25 cellular contexts compared by ENCODE assay signal in genomic region chr10:114643158-114643557, GRCh38.
"Had no signal": no experiment of that assay in that cellular context is flagged by ENCODE, and none has a peak within 500 bp of the region (broad histone marks: within the 10 kb centered on the region; RNA-seq: fewer than 3 reads in every experiment).

No MANE protein-coding gene starts in this region.

- ATAC-seq: K562, PC-3, Right ventricle myocardium inferior, SK-N-SH treated with all-trans-retinoic acid at 6 μM for 48 hours had no signal

- H3K4me1 ChIP-seq: Peyer's patch had no signal

- H3K27me3 ChIP-seq: Peyer's patch, SJCRH30 had no signal

- DNase-seq: Kasumi-1; NCI-H1092; NCI-H1105 treated with DMSO at 0.1 percent for 48 hours; NCI-H1417 treated with DMSO at 0.1 percent for 48 hours; NCI-H146; NCI-H1694 treated with DMSO at 0.1 percent for 48 hours; NCI-H1930; NCI-H2081; NCI-H2107; NCI-H2227 treated with DMSO at 0.1 percent for 48 hours; NCI-H524; NCI-H526 treated with DMSO at 0.1 percent for 48 hours; NCI-H82; NK-92 treated with Interleukin-12 subunit alpha and Interleukin-12 subunit beta, amount 100 ng/mL, for 24 hours; PC-3; Peyer's patch; SHP77 treated with DMSO at 0.1 percent for 48 hours; SJCRH30 had no signal

- H3K9ac ChIP-seq: KMS-11 had no signal

- H3K27ac ChIP-seq: HL-60, KMS-11, Peyer's patch, SJCRH30 had no signal

- H3K4me2 ChIP-seq: KMS-11 had no signal

- H3K4me3 ChIP-seq: K562, Peyer's patch, SJCRH30 had no signal

- H3K27ac Mint-ChIP-seq: IgD-negative memory B cell had no signal

- H3K9me3 Mint-ChIP-seq: IgD-negative memory B cell had no signal

- H3K36me3 ChIP-seq: Peyer's patch, SJCRH30 had no signal

- H3K9me3 ChIP-seq: Peyer's patch, SJCRH30 had no signal

- FAIRE-seq: HTR-8/SVneo, K562 had no signal

- H3K4me3 Mint-ChIP-seq: IgD-negative memory B cell had no signal

- H3K36me3 Mint-ChIP-seq: IgD-negative memory B cell had no signal
